Comparison of ENCODE assay signal across 1 cellular context in genomic region chr12:71958457-71958856, GRCh38.
TF ChIP-seq lines count a peak whose summit lies in the region.

No MANE protein-coding gene starts in this region.

TF ChIP-seq in IMR-90, 13 proteins besides CTCF, POLR2A, EP300 and RAD21:
- TF ChIP-seq MAZ (IDR thresholded peaks at IDR 0.05; ENCODE audit: borderline replicate concordance, low read depth, low read length) (no peak), CHD1 (IDR thresholded peaks at IDR 0.05; ENCODE audit: low read depth, low read length) (no peak), NFE2L2 (IDR thresholded peaks at IDR 0.05; ENCODE audit: low read depth, low read length) (no peak), BHLHE40 (IDR thresholded peaks at IDR 0.05; ENCODE audit: low read depth, low read length) (peak; percentile 63), RFX5 (IDR thresholded peaks at IDR 0.05; ENCODE audit: low read depth, low read length) (no peak), ELK1 (IDR thresholded peaks at IDR 0.05; ENCODE audit: borderline replicate concordance, low read depth, low read length) (no peak), RCOR1 (IDR thresholded peaks at IDR 0.05; ENCODE audit: insufficient replicate concordance, low read length) (peak; percentile 62), MAFK (IDR thresholded peaks at IDR 0.05; ENCODE audit: low read depth, low read length) (no peak), SMC3 (IDR thresholded peaks at IDR 0.05; ENCODE audit: low read depth, low read length) (no peak), FOS (IDR thresholded peaks at IDR 0.05; ENCODE audit: low read depth, low read length) (0 out of 2 replicates have a peak, but pooled peaks have one; percentile 26), MXI1 (IDR thresholded peaks at IDR 0.05; ENCODE audit: borderline replicate concordance, low read depth, low read length) (no peak), CEBPB (IDR thresholded peaks at IDR 0.05; ENCODE audit: low read depth, low read length) (no peak)
- TF ChIP-seq, protein P1, sequence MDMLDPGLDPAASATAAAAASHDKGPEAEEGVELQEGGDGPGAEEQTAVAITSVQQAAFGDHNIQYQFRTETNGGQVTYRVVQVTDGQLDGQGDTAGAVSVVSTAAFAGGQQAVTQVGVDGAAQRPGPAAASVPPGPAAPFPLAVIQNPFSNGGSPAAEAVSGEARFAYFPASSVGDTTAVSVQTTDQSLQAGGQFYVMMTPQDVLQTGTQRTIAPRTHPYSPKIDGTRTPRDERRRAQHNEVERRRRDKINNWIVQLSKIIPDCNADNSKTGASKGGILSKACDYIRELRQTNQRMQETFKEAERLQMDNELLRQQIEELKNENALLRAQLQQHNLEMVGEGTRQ (IDR thresholded peaks at IDR 0.05; ENCODE audit: low read depth, low read length), result no peak
TF ChIP-seq in IMR-90: peak in this region for 3.
